1 cellular context compared by ENCODE assay signal in the genomic region with DNA sequence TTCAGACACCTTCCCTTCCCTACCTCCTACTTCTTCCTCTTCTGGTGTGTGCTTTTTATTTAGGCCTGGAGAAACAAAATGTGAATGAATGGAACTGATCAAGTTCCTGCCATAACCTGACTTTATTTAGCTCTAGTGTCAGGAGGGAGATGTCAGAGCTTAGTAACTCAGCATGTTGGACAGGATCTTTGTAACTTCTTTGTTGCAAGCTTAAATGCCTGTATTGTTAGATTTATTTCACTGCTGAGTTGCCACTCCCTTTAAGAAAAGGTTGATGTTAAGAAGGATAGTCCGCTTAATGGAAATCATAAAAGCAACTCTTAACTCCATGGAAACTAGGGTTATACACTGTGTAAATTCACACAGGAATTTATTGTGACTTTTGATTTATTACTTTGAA.
TF ChIP-seq lines count a peak whose summit lies in the region.

No MANE protein-coding gene starts in this region.

TF ChIP-seq in WTC11, 78 proteins besides CTCF, POLR2A, EP300 and RAD21 (continued from another document):
- TF ChIP-seq, protein P1, sequence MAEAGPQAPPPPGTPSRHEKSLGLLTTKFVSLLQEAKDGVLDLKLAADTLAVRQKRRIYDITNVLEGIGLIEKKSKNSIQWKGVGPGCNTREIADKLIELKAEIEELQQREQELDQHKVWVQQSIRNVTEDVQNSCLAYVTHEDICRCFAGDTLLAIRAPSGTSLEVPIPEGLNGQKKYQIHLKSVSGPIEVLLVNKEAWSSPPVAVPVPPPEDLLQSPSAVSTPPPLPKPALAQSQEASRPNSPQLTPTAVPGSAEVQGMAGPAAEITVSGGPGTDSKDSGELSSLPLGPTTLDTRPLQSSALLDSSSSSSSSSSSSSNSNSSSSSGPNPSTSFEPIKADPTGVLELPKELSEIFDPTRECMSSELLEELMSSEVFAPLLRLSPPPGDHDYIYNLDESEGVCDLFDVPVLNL (CRISPR knock-in tag; IDR thresholded peaks at IDR 0.05; ENCODE audit: borderline replicate concordance, low read depth) = no peak
